22 cellular contexts compared by ENCODE assay signal in genomic region chr17:65503557-65503956, GRCh38. TPM values are rescaled to one million over a fixed set of nuclear protein-coding genes. Genes with fewer than 3 reads are reported as not detected.
DNase-seq lines count a peak whose midpoint lies in the region; ATAC-seq and TF ChIP-seq lines count a peak whose summit lies in the region.
"Had no signal": no experiment of that assay in that cellular context is flagged by ENCODE, and none has a peak within 500 bp of the region (broad histone marks: within the 10 kb centered on the region; RNA-seq: fewer than 3 reads in every experiment).

No MANE protein-coding gene starts in this region.

- no peaks in the 10 kb centered on the region for H3K9me3 Mint-ChIP-seq in activated T-cell treated with anti-CD3 and anti-CD28 coated beads, Interleukin-2, amount 50 U/mL, for 24 hours
- H3K9me3 Mint-ChIP-seq in activated T-cell treated with anti-CD3 and anti-CD28 coated beads, Interleukin-2, amount 50 U/mL, for 4 hours, result no peaks in the 10 kb centered on the region
- peaks cover 16% of the 10 kb centered on the region for H3K9me3 Mint-ChIP-seq in endodermal cell
- H3K9me3 Mint-ChIP-seq: CD4-positive, CD25-positive, alpha-beta regulatory T cell; CD8-positive, alpha-beta T cell had no signal

- H3K9me3 ChIP-seq in endodermal cell (ENCODE audit: control insufficient read depth, low read length) (no peaks in the 10 kb centered on the region), sigmoid colon (no peaks in the 10 kb centered on the region), body of pancreas (no peaks in the 10 kb centered on the region)
- H3K9me3 ChIP-seq: BLaER1 had no signal

- H3K4me3 ChIP-seq in endodermal cell (ENCODE audit: low read length) (no peak overlapping the region), sigmoid colon (no peak overlapping the region), body of pancreas (no peak overlapping the region)
- H3K4me3 ChIP-seq: BLaER1 had no signal

- no peak for ATAC-seq in activated T-cell treated with anti-CD3 and anti-CD28 coated beads, Interleukin-2, amount 50 U/mL, for 4 hours
- no peak for ATAC-seq in body of pancreas
- ATAC-seq: CD8-positive, alpha-beta T cell had no signal

- no peak overlapping the region for H3K27ac Mint-ChIP-seq in activated T-cell treated with anti-CD3 and anti-CD28 coated beads, Interleukin-2, amount 50 U/mL, for 24 hours
- no peak overlapping the region for H3K27ac Mint-ChIP-seq in endodermal cell
- H3K27ac Mint-ChIP-seq: B cell; CD4-positive, CD25-positive, alpha-beta regulatory T cell; CD8-positive, alpha-beta T cell had no signal

- H3K36me3 ChIP-seq in endodermal cell (ENCODE audit: control insufficient read depth, insufficient read depth, low read length) (no peaks in the 10 kb centered on the region), sigmoid colon (no peaks in the 10 kb centered on the region), body of pancreas (replicated peaks in 1 of 2; ENCODE audit: insufficient read depth in 1 of 2, low read depth in 2 of 2) (no peaks in the 10 kb centered on the region)
- H3K36me3 ChIP-seq: BLaER1 had no signal

- no peaks in the 10 kb centered on the region for H3K27me3 ChIP-seq in endodermal cell (ENCODE audit: control insufficient read depth, insufficient read depth, low read length, poor library complexity, severe bottlenecking)
- no peaks in the 10 kb centered on the region for H3K27me3 ChIP-seq in sigmoid colon
- H3K27me3 ChIP-seq in body of pancreas, result no peaks in the 10 kb centered on the region
- H3K27me3 ChIP-seq: BLaER1 had no signal

- H3K36me3 Mint-ChIP-seq in activated T-cell treated with anti-CD3 and anti-CD28 coated beads, Interleukin-2, amount 50 U/mL, for 24 hours (ENCODE audit: low read depth), result no peaks in the 10 kb centered on the region
- H3K36me3 Mint-ChIP-seq in activated T-cell treated with anti-CD3 and anti-CD28 coated beads, Interleukin-2, amount 50 U/mL, for 4 hours (ENCODE audit: insufficient read depth), result no peaks in the 10 kb centered on the region
- no peaks in the 10 kb centered on the region for H3K36me3 Mint-ChIP-seq in endodermal cell (ENCODE audit: low read depth)
- H3K36me3 Mint-ChIP-seq: CD4-positive, CD25-positive, alpha-beta regulatory T cell; CD8-positive, alpha-beta T cell had no signal

- no peaks in the 10 kb centered on the region for H3K4me1 Mint-ChIP-seq in activated T-cell treated with anti-CD3 and anti-CD28 coated beads, Interleukin-2, amount 50 U/mL, for 24 hours (ENCODE audit: low read depth)
- no peaks in the 10 kb centered on the region for H3K4me1 Mint-ChIP-seq in activated T-cell treated with anti-CD3 and anti-CD28 coated beads, Interleukin-2, amount 50 U/mL, for 4 hours (ENCODE audit: low read depth)
- peaks cover 4% of the 10 kb centered on the region for H3K4me1 Mint-ChIP-seq in endodermal cell
- H3K4me1 Mint-ChIP-seq: B cell; CD4-positive, CD25-positive, alpha-beta regulatory T cell had no signal

- intact Hi-C loops in sigmoid colon (cut with DNase I), result no loop called here
- intact Hi-C loops in body of pancreas (cut with DNase I), result no loop called here

- H3K4me1 ChIP-seq in endodermal cell (ENCODE audit: control insufficient read depth, insufficient read depth, low read length), result no peaks in the 10 kb centered on the region
- no peaks in the 10 kb centered on the region for H3K4me1 ChIP-seq in sigmoid colon
- H3K4me1 ChIP-seq in body of pancreas, result no peaks in the 10 kb centered on the region
- H3K4me1 ChIP-seq: BLaER1, Caco-2 had no signal

- TF ChIP-seq CTCF in endodermal cell (conservative IDR thresholded peaks at IDR 0.05), result no peak
- TF ChIP-seq CTCF in sigmoid colon (IDR thresholded peaks at IDR 0.05), result no peak
- TF ChIP-seq CTCF in body of pancreas (IDR thresholded peaks at IDR 0.05), result no peak

- no peaks in the 10 kb centered on the region for H3K27me3 Mint-ChIP-seq in activated T-cell treated with anti-CD3 and anti-CD28 coated beads, Interleukin-2, amount 50 U/mL, for 24 hours
- no peaks in the 10 kb centered on the region for H3K27me3 Mint-ChIP-seq in activated T-cell treated with anti-CD3 and anti-CD28 coated beads, Interleukin-2, amount 50 U/mL, for 4 hours (ENCODE audit: low read depth)
- H3K27me3 Mint-ChIP-seq in endodermal cell (ENCODE audit: insufficient read depth), result peaks cover 1% of the 10 kb centered on the region

- 94 to 95% methylated on average over 9 of the region's 9 CpGs for WGBS in endodermal cell (ENCODE audit: insufficient coverage in 1 of 2, insufficient read length in 1 of 2), 2 experiments
- WGBS in sigmoid colon, 2 donors, result 92 to 95% methylated on average over 9 of the region's 9 CpGs
- 83 to 86% methylated on average over 9 of the region's 9 CpGs for WGBS in body of pancreas, 2 donors

- no peak overlapping the region for H3K4me3 Mint-ChIP-seq in activated T-cell treated with anti-CD3 and anti-CD28 coated beads, Interleukin-2, amount 50 U/mL, for 24 hours
- no peak overlapping the region for H3K4me3 Mint-ChIP-seq in activated T-cell treated with anti-CD3 and anti-CD28 coated beads, Interleukin-2, amount 50 U/mL, for 4 hours
- H3K4me3 Mint-ChIP-seq in endodermal cell, result no peak overlapping the region
- H3K4me3 Mint-ChIP-seq: B cell; CD4-positive, CD25-positive, alpha-beta regulatory T cell; CD8-positive, alpha-beta T cell had no signal

- no peak for TF ChIP-seq EP300 in sigmoid colon (IDR thresholded peaks at IDR 0.05)

- no peak overlapping the region for H3K27ac ChIP-seq in endodermal cell (ENCODE audit: low read depth, low read length)
- H3K27ac ChIP-seq in sigmoid colon, result no peak overlapping the region
- H3K27ac ChIP-seq in body of pancreas, result no peak overlapping the region
- H3K27ac ChIP-seq: 22Rv1, BLaER1, C4-2B had no signal

- peak; percentile 9 for DNase-seq in activated T-cell treated with anti-CD3 and anti-CD28 coated beads, Interleukin-2, amount 50 U/mL, for 24 hours
- DNase-seq in activated T-cell treated with anti-CD3 and anti-CD28 coated beads, Interleukin-2, amount 50 U/mL, for 4 hours, result no peak
- DNase-seq in D341Med (ENCODE audit: low spot score) (peak; percentile 36), endodermal cell (peak; percentile 45), sigmoid colon (peak; percentile 30), MV-4-11 (lab: John Stamatoyannopoulos, UW) (no peak), body of pancreas (no peak)
- DNase-seq in NK-92 treated with Interleukin-12 subunit alpha and Interleukin-12 subunit beta, amount 100 ng/mL, for 24 hours (lab: John Stamatoyannopoulos, UW), result no peak
- DNase-seq: Caco-2; CD4-positive, CD25-positive, alpha-beta regulatory T cell; CD8-positive, alpha-beta T cell; DMS 273 treated with DMSO at 0.1 percent for 48 hours; DMS79; EL; GDM1; GOT3; H7; HCEC 1CT had no signal

- TF ChIP-seq POLR2A in sigmoid colon (IDR thresholded peaks at IDR 0.05), result no peak
- no peak for TF ChIP-seq POLR2A in body of pancreas (IDR thresholded peaks at IDR 0.05)

- no peak overlapping the region for H3K9ac ChIP-seq in endodermal cell (ENCODE audit: extremely low read depth, low read length, poor library complexity, severe bottlenecking)
- H3K9ac ChIP-seq: BLaER1 had no signal

RNA-seq across cellular contexts. Expression of gene AXIN2, which starts 57.9 kb away (rescaled TPM):
- total RNA-seq in activated T-cell treated with anti-CD3 and anti-CD28 coated beads, Interleukin-2, amount 50 U/mL, for 4 hours, result 10 to 100 TPM in 2 of 3 donors, 1 to 10 TPM in 1; 8.4 to 13.4 (median 11.9) TPM
- 10 to 100 TPM; 40.1 to 53.2 TPM for total RNA-seq in endodermal cell
- polyA plus RNA-seq in endodermal cell (2013, experiment 1 of 2), result 74.8 TPM
- polyA plus RNA-seq in endodermal cell (2013, experiment 2 of 2), result 73.2 TPM
- 10 to 100 TPM in 2 of 4 donors, 1 to 10 TPM in 2; 9.1 to 16.1 (median 12.5) TPM for total RNA-seq in sigmoid colon
- 10 to 100 TPM in 1 of 3 donors, 1 to 10 TPM in 2; 6.0 to 11.8 (median 9.0) TPM for polyA plus RNA-seq in sigmoid colon
- 10 to 100 TPM in 1 of 2 donors, 1 to 10 TPM in 1; 5.4 to 16.2 TPM for total RNA-seq in body of pancreas

Comparison
In these comparisons a context has a peak if more than half of its experiments do, and no peak if none do; other contexts are left out.
1. DNase-seq: peak in activated T-cell treated with anti-CD3 and anti-CD28 coated beads, Interleukin-2, amount 50 U/mL, for 24 hours (single experiment), D341Med (single experiment), endodermal cell (single experiment) and sigmoid colon (single experiment); none in activated T-cell treated with anti-CD3 and anti-CD28 coated beads, Interleukin-2, amount 50 U/mL, for 4 hours (single experiment), MV-4-11 (single experiment), NK-92 treated with Interleukin-12 subunit alpha and Interleukin-12 subunit beta, amount 100 ng/mL, for 24 hours (single experiment) and body of pancreas (0 of 4).